ENCODE assay signal across 26 cellular contexts in the genomic region with DNA sequence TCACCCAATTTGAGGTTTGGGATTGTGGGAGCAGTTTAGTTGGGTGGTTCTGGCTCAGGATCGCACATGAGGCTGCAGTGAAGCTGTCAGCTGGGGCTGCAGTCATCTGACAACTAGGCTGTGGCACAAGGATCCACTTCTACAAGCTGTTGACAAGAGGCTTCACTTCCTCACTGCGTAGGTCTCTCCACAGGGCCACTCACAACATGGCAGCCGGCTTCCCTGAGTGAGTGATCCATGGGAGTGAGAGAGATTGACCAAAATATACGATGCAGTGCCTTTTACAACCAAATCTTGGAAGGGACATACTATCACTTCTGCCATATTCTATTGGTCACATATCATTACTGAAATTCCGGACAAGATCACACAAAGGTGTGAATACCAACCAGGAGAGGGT.
"Had no signal": no experiment of that assay in that cellular context is flagged by ENCODE, and none has a peak within 500 bp of the region (broad histone marks: within the 10 kb centered on the region; RNA-seq: fewer than 3 reads in every experiment).

No MANE protein-coding gene starts in this region.

- H3K4me1 ChIP-seq: colonic mucosa, gastrocnemius medialis, left lung, lower lobe of right lung had no signal

- H3K27ac ChIP-seq: colonic mucosa, epithelial cell of prostate, esophagus squamous epithelium, gastrocnemius medialis, heart right ventricle, left lung, lower lobe of right lung had no signal

- H3K36me3 ChIP-seq: colonic mucosa, esophagus squamous epithelium, gastrocnemius medialis, heart right ventricle, left lung, lower lobe of right lung had no signal

- H3K27me3 ChIP-seq: colonic mucosa, esophagus squamous epithelium, gastrocnemius medialis, heart right ventricle, left lung had no signal

- DNase-seq: colonic mucosa; cortex of kidney; effector CD8-positive, alpha-beta T cell; effector memory CD8-positive, alpha-beta T cell; endodermal cell; erythroblast; esophagus squamous epithelium; foreskin fibroblast; foreskin melanocyte; gastrocnemius medialis; glutamatergic neuron; head of caudate nucleus; heart right ventricle; hippocampal formation; left cardiac atrium; left lung; left ventricle myocardium superior; lower lobe of right lung; mesenchymal stem cell; mucosa of descending colon; naive B cell had no signal

- H3K4me3 ChIP-seq: colonic mucosa, esophagus squamous epithelium, gastrocnemius medialis, heart right ventricle, left lung, lower lobe of right lung, mucosa of descending colon had no signal

- ATAC-seq: effector memory CD8-positive, alpha-beta T cell; esophagus mucosa; gastrocnemius medialis; heart right ventricle; left cardiac atrium; left lung; left ventricle myocardium superior; lower lobe of right lung; mucosa of descending colon had no signal

- FAIRE-seq: endometrium, islet of Langerhans, keratinocyte had no signal

- H3K9me3 ChIP-seq: colonic mucosa, esophagus squamous epithelium, gastrocnemius medialis, heart right ventricle, left lung, lower lobe of right lung, mucosa of descending colon had no signal
